Comparison of ENCODE assay signal across 1 cellular context in the genomic region with DNA sequence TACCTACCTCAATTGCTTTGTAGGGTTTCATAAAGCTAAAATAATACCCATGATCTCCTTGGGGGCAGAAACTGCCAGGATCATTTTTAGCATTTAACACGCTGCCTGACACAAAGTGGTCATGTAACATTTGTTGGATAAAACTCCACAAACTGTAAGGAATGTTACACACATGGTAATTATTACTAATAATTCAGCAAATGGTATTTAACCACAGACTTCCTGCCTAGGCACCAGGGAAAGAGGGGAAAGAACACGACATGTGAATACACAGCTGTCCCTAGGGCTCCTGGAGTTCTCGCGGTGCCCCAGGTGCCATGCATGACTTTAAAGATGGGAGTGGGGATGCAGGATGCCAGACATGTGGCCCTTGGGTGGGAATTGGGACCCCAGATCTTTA.
TF ChIP-seq lines count a peak whose summit lies in the region.

No MANE protein-coding gene starts in this region.

TF ChIP-seq in endothelial cell of umbilical vein, 7 proteins besides CTCF, POLR2A, EP300 and RAD21 (continued from another document):
- TF ChIP-seq, protein P1, sequence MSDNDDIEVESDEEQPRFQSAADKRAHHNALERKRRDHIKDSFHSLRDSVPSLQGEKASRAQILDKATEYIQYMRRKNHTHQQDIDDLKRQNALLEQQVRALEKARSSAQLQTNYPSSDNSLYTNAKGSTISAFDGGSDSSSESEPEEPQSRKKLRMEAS (IDR thresholded peaks at IDR 0.05; ENCODE audit: insufficient read depth, insufficient read length) = no peak
